Comparison of ENCODE assay signal across 8 cellular contexts in genomic region chr6:156809034-156809433, GRCh38. TPM values are rescaled to one million over a fixed set of nuclear protein-coding genes. Genes with fewer than 3 reads are reported as not detected.
DNase-seq lines count a peak whose midpoint lies in the region; ATAC-seq and TF ChIP-seq lines count a peak whose summit lies in the region.

No MANE protein-coding gene starts in this region.

- H3K36me3 ChIP-seq in vagina, result no peaks in the 10 kb centered on the region

- H3K4me3 ChIP-seq in HFF-Myc (replicated peaks; ENCODE audit: low read depth, low read length) (no peak overlapping the region), foreskin fibroblast (ENCODE audit: low read depth in 1 of 2, low read length in 2 of 2) (no peak overlapping the region), vagina (no peak overlapping the region)

- TF ChIP-seq POLR2A in vagina (IDR thresholded peaks at IDR 0.05), result no peak

- peaks cover 77% of the 10 kb centered on the region for H3K4me1 ChIP-seq in vagina

- TF ChIP-seq CTCF in HFF-Myc (IDR thresholded peaks at IDR 0.05; ENCODE audit: low read depth, low read length, missing control alignments) (no peak), foreskin fibroblast (IDR thresholded peaks at IDR 0.05; ENCODE audit: low read depth, low read length) (no peak), vagina (IDR thresholded peaks at IDR 0.05) (no peak)

- peak; percentile 82 for DNase-seq in HFF-Myc (ENCODE audit: extremely low read depth, low read depth)
- DNase-seq in NCI-H69 (lab: John Stamatoyannopoulos, UW), result peak; percentile 70
- peak; percentile 74 to 81 for DNase-seq in foreskin fibroblast
- DNase-seq in vagina (ENCODE audit: extremely low spot score in 2 of 2), result no peak
- DNase-seq in GM19240 (ENCODE audit: insufficient read length, low spot score), result no peak
- no peak for DNase-seq in effector CD8-positive, alpha-beta T cell (lab: John Stamatoyannopoulos, UW)
- no peak for DNase-seq in NCI-H82 treated with DMSO at 0.1 percent for 48 hours (lab: John Stamatoyannopoulos, UW; ENCODE audit: unreplicated experiment)

- peak; percentile 94 for ATAC-seq in GM18511 (IDR thresholded peaks at IDR 0.05; ENCODE audit: unreplicated experiment)

- H3K27me3 ChIP-seq in vagina, result no peaks in the 10 kb centered on the region

- no peaks in the 10 kb centered on the region for H3K9me3 ChIP-seq in vagina

- intact Hi-C loops in vagina (cut with DNase I), result no loop called here

- H3K27ac ChIP-seq in vagina, result peak overlapping the region; percentile 30

RNA-seq across cellular contexts. Expression of gene ARID1B, which starts 31.9 kb away (rescaled TPM):
- total RNA-seq in vagina, result 141 TPM

Comparison
In these comparisons a context has a peak if more than half of its experiments do, and no peak if none do; other contexts are left out.
1. DNase-seq: peak in HFF-Myc (single experiment), NCI-H69 (single experiment) and foreskin fibroblast (2 of 2); none in vagina (0 of 2), GM19240 (single experiment), effector CD8-positive, alpha-beta T cell (single experiment) and NCI-H82 treated with DMSO at 0.1 percent for 48 hours (single experiment).